In the genomic region with DNA sequence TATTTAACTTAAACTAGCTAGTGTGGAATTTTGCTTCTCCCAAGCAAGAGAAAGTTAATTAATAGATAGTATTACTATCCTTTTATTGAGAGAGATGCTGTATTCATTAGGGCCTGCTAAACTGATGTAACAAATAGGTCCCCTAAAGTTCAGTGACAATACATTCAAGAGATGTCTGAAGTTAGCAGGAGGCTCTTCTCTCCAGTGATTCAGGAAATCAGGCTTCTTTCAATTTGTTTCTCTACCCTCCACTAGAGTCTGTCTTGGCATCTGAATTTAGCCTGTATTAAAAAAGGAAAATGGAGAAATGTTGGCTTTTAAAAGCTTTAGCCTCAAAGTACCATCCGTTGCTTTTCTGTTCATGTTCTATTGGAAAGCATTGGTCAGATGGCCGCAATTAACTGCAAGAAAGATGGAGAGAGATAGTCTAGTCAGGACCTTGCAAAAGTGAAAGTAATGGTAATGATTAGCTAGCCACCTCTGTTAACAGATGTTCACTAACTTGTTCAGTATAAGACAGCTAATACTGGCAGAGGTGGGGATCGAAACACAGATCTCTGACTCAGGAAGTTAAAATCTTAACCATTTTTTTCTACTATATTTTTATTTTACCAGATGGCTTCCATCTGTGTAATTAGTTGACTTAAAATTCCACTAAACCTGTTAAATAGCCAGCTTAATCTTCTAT, we compare ENCODE assay signal across 2 cellular contexts.
TF ChIP-seq lines count a peak whose summit lies in the region.

No MANE protein-coding gene starts in this region.

TF ChIP-seq in liver, 16 proteins besides CTCF, POLR2A, EP300 and RAD21 (continued from another document):
- TF ChIP-seq, protein P1, sequence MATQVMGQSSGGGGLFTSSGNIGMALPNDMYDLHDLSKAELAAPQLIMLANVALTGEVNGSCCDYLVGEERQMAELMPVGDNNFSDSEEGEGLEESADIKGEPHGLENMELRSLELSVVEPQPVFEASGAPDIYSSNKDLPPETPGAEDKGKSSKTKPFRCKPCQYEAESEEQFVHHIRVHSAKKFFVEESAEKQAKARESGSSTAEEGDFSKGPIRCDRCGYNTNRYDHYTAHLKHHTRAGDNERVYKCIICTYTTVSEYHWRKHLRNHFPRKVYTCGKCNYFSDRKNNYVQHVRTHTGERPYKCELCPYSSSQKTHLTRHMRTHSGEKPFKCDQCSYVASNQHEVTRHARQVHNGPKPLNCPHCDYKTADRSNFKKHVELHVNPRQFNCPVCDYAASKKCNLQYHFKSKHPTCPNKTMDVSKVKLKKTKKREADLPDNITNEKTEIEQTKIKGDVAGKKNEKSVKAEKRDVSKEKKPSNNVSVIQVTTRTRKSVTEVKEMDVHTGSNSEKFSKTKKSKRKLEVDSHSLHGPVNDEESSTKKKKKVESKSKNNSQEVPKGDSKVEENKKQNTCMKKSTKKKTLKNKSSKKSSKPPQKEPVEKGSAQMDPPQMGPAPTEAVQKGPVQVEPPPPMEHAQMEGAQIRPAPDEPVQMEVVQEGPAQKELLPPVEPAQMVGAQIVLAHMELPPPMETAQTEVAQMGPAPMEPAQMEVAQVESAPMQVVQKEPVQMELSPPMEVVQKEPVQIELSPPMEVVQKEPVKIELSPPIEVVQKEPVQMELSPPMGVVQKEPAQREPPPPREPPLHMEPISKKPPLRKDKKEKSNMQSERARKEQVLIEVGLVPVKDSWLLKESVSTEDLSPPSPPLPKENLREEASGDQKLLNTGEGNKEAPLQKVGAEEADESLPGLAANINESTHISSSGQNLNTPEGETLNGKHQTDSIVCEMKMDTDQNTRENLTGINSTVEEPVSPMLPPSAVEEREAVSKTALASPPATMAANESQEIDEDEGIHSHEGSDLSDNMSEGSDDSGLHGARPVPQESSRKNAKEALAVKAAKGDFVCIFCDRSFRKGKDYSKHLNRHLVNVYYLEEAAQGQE (IDR thresholded peaks at IDR 0.05): no peak
- TF ChIP-seq YY1 (IDR thresholded peaks at IDR 0.05): peak; percentile 20
TF ChIP-seq in liver: peak in this region for 3.

TF ChIP-seq in HepG2, 621 proteins besides CTCF, POLR2A, EP300 and RAD21 (continued from another document):
- TF ChIP-seq, protein P2, sequence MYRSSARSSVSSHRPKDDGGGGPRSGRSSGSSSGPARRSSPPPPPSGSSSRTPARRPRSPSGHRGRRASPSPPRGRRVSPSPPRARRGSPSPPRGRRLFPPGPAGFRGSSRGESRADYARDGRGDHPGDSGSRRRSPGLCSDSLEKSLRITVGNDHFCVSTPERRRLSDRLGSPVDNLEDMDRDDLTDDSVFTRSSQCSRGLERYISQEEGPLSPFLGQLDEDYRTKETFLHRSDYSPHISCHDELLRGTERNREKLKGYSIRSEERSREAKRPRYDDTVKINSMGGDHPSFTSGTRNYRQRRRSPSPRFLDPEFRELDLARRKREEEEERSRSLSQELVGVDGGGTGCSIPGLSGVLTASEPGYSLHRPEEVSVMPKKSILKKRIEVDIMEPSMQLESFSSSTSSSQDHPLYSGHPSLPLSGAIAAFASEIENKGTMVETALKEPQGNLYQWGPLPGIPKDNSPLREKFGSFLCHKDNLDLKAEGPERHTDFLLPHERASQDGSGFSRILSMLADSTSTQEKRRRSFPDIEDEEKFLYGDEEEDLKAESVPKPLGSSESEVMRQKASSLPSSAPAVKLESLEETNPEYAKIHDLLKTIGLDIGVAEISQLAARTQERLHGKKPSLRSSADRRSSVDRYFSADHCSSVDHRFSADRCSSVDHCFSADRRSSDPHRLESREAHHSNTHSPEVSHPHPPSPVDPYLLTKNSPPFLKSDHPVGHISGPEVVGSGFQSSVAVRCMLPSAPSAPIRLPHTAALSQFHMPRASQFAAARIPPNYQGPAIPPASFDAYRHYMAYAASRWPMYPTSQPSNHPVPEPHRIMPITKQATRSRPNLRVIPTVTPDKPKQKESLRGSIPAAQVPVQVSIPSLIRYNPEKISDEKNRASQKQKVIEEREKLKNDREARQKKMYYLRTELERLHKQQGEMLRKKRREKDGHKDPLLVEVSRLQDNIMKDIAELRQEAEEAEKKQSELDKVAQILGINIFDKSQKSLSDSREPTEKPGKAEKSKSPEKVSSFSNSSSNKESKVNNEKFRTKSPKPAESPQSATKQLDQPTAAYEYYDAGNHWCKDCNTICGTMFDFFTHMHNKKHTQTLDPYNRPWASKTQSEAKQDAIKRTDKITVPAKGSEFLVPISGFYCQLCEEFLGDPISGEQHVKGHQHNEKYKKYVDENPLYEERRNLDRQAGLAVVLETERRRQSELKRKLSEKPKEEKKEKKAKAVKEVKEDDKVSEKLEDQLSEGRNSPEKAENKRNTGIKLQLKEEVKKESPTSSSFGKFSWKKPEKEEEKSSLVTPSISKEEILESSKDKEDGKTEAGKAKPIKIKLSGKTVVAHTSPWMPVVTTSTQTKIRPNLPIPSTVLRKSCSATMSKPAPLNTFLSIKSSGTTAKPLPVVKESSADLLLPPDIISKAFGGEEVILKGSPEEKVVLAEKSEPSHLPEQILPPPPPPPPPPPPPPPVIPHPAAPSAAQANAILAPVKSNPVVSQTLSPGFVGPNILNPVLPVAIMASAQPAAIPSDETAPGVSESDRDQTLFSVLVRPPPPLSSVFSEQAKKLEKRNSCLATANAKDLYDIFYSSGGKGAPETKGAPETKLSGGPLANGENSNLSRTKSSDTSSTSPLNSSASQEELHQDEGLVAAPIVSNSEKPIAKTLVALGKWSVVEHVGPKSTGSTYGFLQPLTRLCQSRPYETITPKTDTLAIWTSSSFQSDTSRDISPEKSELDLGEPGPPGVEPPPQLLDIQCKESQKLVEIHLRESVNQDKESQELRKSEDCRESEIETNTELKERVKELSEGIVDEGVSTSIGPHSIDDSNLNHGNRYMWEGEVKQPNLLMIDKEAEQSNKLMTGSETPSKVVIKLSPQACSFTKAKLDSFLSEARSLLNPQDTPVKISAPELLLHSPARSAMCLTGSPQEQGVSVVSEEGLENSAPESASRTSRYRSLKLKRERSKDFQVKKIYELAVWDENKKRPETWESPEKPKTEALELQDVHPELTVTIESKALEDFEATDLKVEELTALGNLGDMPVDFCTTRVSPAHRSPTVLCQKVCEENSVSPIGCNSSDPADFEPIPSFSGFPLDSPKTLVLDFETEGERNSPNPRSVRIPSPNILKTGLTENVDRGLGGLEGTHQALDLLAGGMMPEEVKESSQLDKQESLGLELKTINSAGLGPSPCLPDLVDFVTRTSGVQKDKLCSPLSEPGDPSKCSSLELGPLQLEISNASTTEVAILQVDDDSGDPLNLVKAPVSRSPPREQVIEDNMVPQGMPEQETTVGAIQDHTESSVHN (CRISPR knock-in tag; IDR thresholded peaks at IDR 0.05): no peak
- no peak for TF ChIP-seq ZBTB7A (CRISPR knock-in tag; IDR thresholded peaks at IDR 0.05)
- TF ChIP-seq, protein P3, sequence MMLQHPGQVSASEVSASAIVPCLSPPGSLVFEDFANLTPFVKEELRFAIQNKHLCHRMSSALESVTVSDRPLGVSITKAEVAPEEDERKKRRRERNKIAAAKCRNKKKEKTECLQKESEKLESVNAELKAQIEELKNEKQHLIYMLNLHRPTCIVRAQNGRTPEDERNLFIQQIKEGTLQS (CRISPR knock-in tag; IDR thresholded peaks at IDR 0.05): no peak
- no peak for TF ChIP-seq KDM6A (CRISPR knock-in tag; IDR thresholded peaks at IDR 0.05; ENCODE audit: low read depth)
- TF ChIP-seq NFYC (CRISPR knock-in tag; IDR thresholded peaks at IDR 0.05): no peak
- TF ChIP-seq PCBP2 (optimal IDR thresholded peaks at IDR 0.05; ENCODE audit: low read depth, low read length, poor library complexity, severe bottlenecking): no peak
- no peak for TF ChIP-seq ZNF569 (CRISPR knock-in tag; IDR thresholded peaks at IDR 0.05; ENCODE audit: borderline replicate concordance)
- no peak for TF ChIP-seq ZNF264 (CRISPR knock-in tag; IDR thresholded peaks at IDR 0.05)
- no peak for TF ChIP-seq SP1 (IDR thresholded peaks at IDR 0.05)
- no peak for TF ChIP-seq SP1 (CRISPR knock-in tag; IDR thresholded peaks at IDR 0.05)
- TF ChIP-seq ZNF180 (CRISPR knock-in tag; IDR thresholded peaks at IDR 0.05; ENCODE audit: borderline replicate concordance, low read depth): no peak
